ENCODE assay signal across 24 cellular contexts in the genomic region with DNA sequence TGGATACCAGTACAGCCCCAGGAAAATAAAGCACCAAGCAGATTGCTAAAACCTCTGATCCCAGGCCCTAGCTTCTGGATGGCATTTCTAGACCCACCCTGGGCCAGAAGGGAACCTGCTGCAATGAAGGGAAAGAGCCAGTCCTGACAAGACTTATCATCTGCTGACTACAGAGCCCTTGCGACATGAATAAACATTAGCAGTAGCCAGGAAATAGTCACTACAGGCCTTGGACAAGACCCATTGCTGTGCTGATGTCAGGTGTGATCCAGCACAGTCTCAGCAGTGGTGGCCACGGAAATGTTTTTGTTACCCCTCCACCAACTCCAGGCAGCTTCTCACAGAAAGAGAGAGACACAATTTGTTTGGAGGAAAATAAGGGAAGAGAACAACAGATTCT.
"Had no signal": no experiment of that assay in that cellular context is flagged by ENCODE, and none has a peak within 500 bp of the region (broad histone marks: within the 10 kb centered on the region; RNA-seq: fewer than 3 reads in every experiment).

No MANE protein-coding gene starts in this region.

- H3K27me3 Mint-ChIP-seq: activated B cell treated with CpG ODN at 0.5 μM for 24 hours; activated CD4-positive, alpha-beta T cell treated with anti-CD3 and anti-CD28 coated beads for 36 hours; activated naive CD8-positive, alpha-beta T cell treated with anti-CD3 and anti-CD28 coated beads, Interleukin-2, amount 10 ng/mL, durations not matched to agents 7 days and 5 days; dendritic cell treated with granulocyte-macrophage colony-stimulating factor and Interleukin-4, amounts not matched to agents 40 ng/mL and 50 ng/mL, for 4 days had no signal

- H3K4me3 Mint-ChIP-seq: activated B cell treated with CpG ODN at 0.5 μM for 24 hours; activated CD4-positive, alpha-beta T cell treated with anti-CD3 and anti-CD28 coated beads for 36 hours; activated naive CD8-positive, alpha-beta T cell treated with anti-CD3 and anti-CD28 coated beads, Interleukin-2, amount 10 ng/mL, durations not matched to agents 7 days and 5 days; activated T-cell treated with anti-CD3 and anti-CD28 coated beads, Interleukin-2, amount 50 U/mL, for 4 hours; dendritic cell treated with granulocyte-macrophage colony-stimulating factor and Interleukin-4, amounts not matched to agents 40 ng/mL and 50 ng/mL, for 4 days; immature natural killer cell; nephron had no signal

- DNase-seq: activated B cell treated with CpG ODN at 0.5 μM for 24 hours; activated CD4-positive, alpha-beta T cell treated with anti-CD3 and anti-CD28 coated beads for 36 hours; activated CD4-positive, alpha-beta T cell treated with anti-CD3 and anti-CD28 coated beads, Interleukin-2, amount 50 U/mL, for 4 hours; activated CD8-positive, alpha-beta memory T cell treated with anti-CD3 and anti-CD28 coated beads for 24 hours; activated CD8-positive, alpha-beta memory T cell treated with anti-CD3 and anti-CD28 coated beads, Interleukin-2, amount 50 U/mL, for 4 hours; activated naive CD4-positive, alpha-beta T cell treated with Interleukin-2 at 50 U/mL for 16 hours; activated naive CD8-positive, alpha-beta T cell treated with anti-CD3 and anti-CD28 coated beads, Interleukin-2, amount 10 ng/mL, durations not matched to agents 7 days and 5 days; activated T-cell treated with anti-CD3 and anti-CD28 coated beads, Interleukin-2, amount 50 U/mL, for 4 hours; amniotic stem cell; effector CD4-positive, alpha-beta T cell; immature natural killer cell; left ventricle myocardium inferior; pancreas; psoas muscle; stimulated activated CD4-positive, alpha-beta T cell treated with anti-CD3 and anti-CD28 coated beads, Interleukin-12 subunit alpha, Interleukin-12 subunit beta, amount 100 ng/mL, for 4 hours; stimulated activated CD4-positive, alpha-beta T cell treated with anti-CD3 and anti-CD28 coated beads, Interleukin-4, amount 100 ng/mL, for 4 hours; stimulated activated naive CD8-positive, alpha-beta T cell treated with anti-CD3 and anti-CD28 coated beads, Interleukin-15, Interleukin-2, amounts not matched to agents 100 U/mL and 50 U/mL, for 24 hours; T-helper 9 cell; upper lobe of left lung had no signal

- ATAC-seq: activated CD4-positive, alpha-beta T cell treated with anti-CD3 and anti-CD28 coated beads for 36 hours; activated T-cell treated with anti-CD3 and anti-CD28 coated beads, Interleukin-2, amount 50 U/mL, for 4 hours; pancreas; psoas muscle; stimulated activated naive CD8-positive, alpha-beta T cell treated with anti-CD3 and anti-CD28 coated beads, Interleukin-15, Interleukin-2, amounts not matched to agents 100 U/mL and 50 U/mL, for 24 hours had no signal

- H3K36me3 Mint-ChIP-seq: activated naive CD8-positive, alpha-beta T cell treated with anti-CD3 and anti-CD28 coated beads, Interleukin-2, amount 10 ng/mL, durations not matched to agents 7 days and 5 days; immature natural killer cell had no signal

- H3K4me1 ChIP-seq: left ventricle myocardium inferior, pancreas, psoas muscle, right atrium auricular region, upper lobe of left lung had no signal

- H3K27ac Mint-ChIP-seq: activated B cell treated with CpG ODN at 0.5 μM for 24 hours; activated CD4-positive, alpha-beta T cell treated with anti-CD3 and anti-CD28 coated beads for 36 hours; activated naive CD8-positive, alpha-beta T cell treated with anti-CD3 and anti-CD28 coated beads, Interleukin-2, amount 10 ng/mL, durations not matched to agents 7 days and 5 days; activated T-helper 2 cell treated with anti-CD3 and anti-CD28 coated beads, Interferon-gamma antibody, Interleukin-2, Interleukin-4, amounts not matched to agents 10 μg/mL and 5 μg/mL and 100 μg/mL, durations not matched to agents 14 hours and 24 hours and 36 hours; dendritic cell treated with granulocyte-macrophage colony-stimulating factor and Interleukin-4, amounts not matched to agents 40 ng/mL and 50 ng/mL, for 4 days; immature natural killer cell; nephron had no signal

- H3K4me3 ChIP-seq: cardiac muscle cell, left ventricle myocardium inferior, pancreas, psoas muscle, right atrium auricular region, upper lobe of left lung had no signal

- H3K36me3 ChIP-seq: cardiac muscle cell, left ventricle myocardium inferior, pancreas, right atrium auricular region, upper lobe of left lung had no signal

- H3K4me1 Mint-ChIP-seq: activated B cell treated with CpG ODN at 0.5 μM for 24 hours; activated CD4-positive, alpha-beta T cell treated with anti-CD3 and anti-CD28 coated beads for 36 hours; activated naive CD8-positive, alpha-beta T cell treated with anti-CD3 and anti-CD28 coated beads, Interleukin-2, amount 10 ng/mL, durations not matched to agents 7 days and 5 days; immature natural killer cell had no signal

- H3K27me3 ChIP-seq: cardiac muscle cell, pancreas, right atrium auricular region, upper lobe of left lung had no signal

- H3K9me3 ChIP-seq: psoas muscle, upper lobe of left lung had no signal

- H3K27ac ChIP-seq: cardiac muscle cell, left ventricle myocardium inferior, pancreas, psoas muscle, right atrium auricular region, upper lobe of left lung had no signal
